8 cellular contexts compared by ENCODE assay signal in genomic region chr17:7548585-7549400, GRCh38. TPM values are rescaled to one million over a fixed set of nuclear protein-coding genes. Genes with fewer than 3 reads are reported as not detected.
DNase-seq lines count a peak whose midpoint lies in the region; ATAC-seq and TF ChIP-seq lines count a peak whose summit lies in the region.

TNFSF12 (plus strand) TSS chr17:7549058; CDS start chr17:7549154, 96 bp downstream.

- H3K18ac ChIP-seq in H9 (ENCODE audit: insufficient read length, low read depth, low read length) = no peak within 1 kb of the TSS

- H3K9ac ChIP-seq in H9 (ENCODE audit: extremely low read depth, insufficient read length, low read length) = no peak within 1 kb of the TSS

- no peak within 1 kb of the TSS for H3K14ac ChIP-seq in H9 (ENCODE audit: insufficient read depth, low read length)

- H2BK5ac ChIP-seq in H9 (ENCODE audit: insufficient read length, low read length) = no peak within 1 kb of the TSS

- H3K27me3 ChIP-seq in ACC112 (ENCODE audit: insufficient read depth, low read length) (no peaks in the 10 kb centered on the region), H9 (ENCODE audit: insufficient read depth, low read length) (0 out of 2 replicates have a peak, but pooled peaks cover 2% of the 10 kb centered on the region)

- no peak within 1 kb of the TSS for H2AK5ac ChIP-seq in H9 (ENCODE audit: insufficient read length, low read length)

- DNase-seq in H9 (peak; percentile 68), endothelial cell (ENCODE audit: low spot score) (peak; percentile 44), NOMO-1 (lab: John Stamatoyannopoulos, UW; ENCODE audit: unreplicated experiment in 2 of 2) (no peak)
- DNase-seq in activated CD4-positive, alpha-beta memory T cell treated with anti-CD3 and anti-CD28 coated beads, Interleukin-2, amount 10 ng/mL, durations not matched to agents 7 days and 5 days = peak; percentile 73
- no peak for DNase-seq in stimulated activated naive B cell treated with anti-CD40 and anti-IgM and Interleukin-4, amounts not matched to agents 10 μg/mL and 1 μg/mL and 100 μg/mL, for 72 hours

- H3K9me3 Mint-ChIP-seq in H9 (0 out of 5 replicates have a peak, but pooled peaks cover 0 to 2% of the 10 kb centered on the region in 2 experiments), endothelial cell (ENCODE audit: unreplicated experiment) (no peaks in the 10 kb centered on the region)
- no peaks in the 10 kb centered on the region for H3K9me3 Mint-ChIP-seq in activated CD4-positive, alpha-beta memory T cell treated with anti-CD3 and anti-CD28 coated beads, Interleukin-2, amount 10 ng/mL, durations not matched to agents 7 days and 5 days
- no peaks in the 10 kb centered on the region for H3K9me3 Mint-ChIP-seq in stimulated activated naive B cell treated with anti-CD40 and anti-IgM and Interleukin-4, amounts not matched to agents 10 μg/mL and 1 μg/mL and 100 μg/mL, for 72 hours

- H4K8ac ChIP-seq in H9 (replicated peaks; ENCODE audit: insufficient read length, low read depth, low read length) = no peak within 1 kb of the TSS

- no peak within 1 kb of the TSS for H4K91ac ChIP-seq in H9 (ENCODE audit: insufficient read length, low read depth, low read length)

- POLR2A ChIA-PET in activated CD4-positive, alpha-beta memory T cell treated with anti-CD3 and anti-CD28 coated beads, Interleukin-2, amount 10 ng/mL, durations not matched to agents 7 days and 5 days (lab: Charles Lee) = interaction anchor here (0.7 to 4.1 kb wide), 11 partner anchors 9 to 138 kb away, joined by 3 to 24 read pairs (median 5); partner anchors contain the start of genes MPDU1, POLR2A, SENP3 and TP53

- H3K9me3 ChIP-seq in H9 (ENCODE audit: control insufficient read depth, low read depth, low read length) = no peaks in the 10 kb centered on the region
- no peaks in the 10 kb centered on the region for H3K9me3 ChIP-seq in mesodermal cell (ENCODE audit: control insufficient read depth, low read length)

- WGBS in H9 (ENCODE audit: extremely low coverage, insufficient read length, low lambda C conversion rate) = no CpG with 5 or more reads among the region's 65 CpGs
- 10 to 12% methylated on average over 21 to 36 of the region's 65 CpGs for WGBS in mesodermal cell (ENCODE audit: insufficient coverage in 2 of 2), 2 experiments

- H2BK12ac ChIP-seq in H9 (ENCODE audit: insufficient read length, low read depth, low read length) = no peak within 1 kb of the TSS

- TF ChIP-seq CTCF in H9 (conservative IDR thresholded peaks at IDR 0.05) (no peak; the same call in 2 of the 3 replicates), endothelial cell (IDR thresholded peaks at IDR 0.05; ENCODE audit: unreplicated experiment) (no peak)

- H2BK15ac ChIP-seq in H9 (ENCODE audit: low read depth, low read length) = no peak within 1 kb of the TSS

- H3K27ac Mint-ChIP-seq in H9 (no peak within 1 kb of the TSS), endothelial cell (ENCODE audit: unreplicated experiment) (no peak within 1 kb of the TSS)
- H3K27ac Mint-ChIP-seq in activated CD4-positive, alpha-beta memory T cell treated with anti-CD3 and anti-CD28 coated beads, Interleukin-2, amount 10 ng/mL, durations not matched to agents 7 days and 5 days = peak within 1 kb of the TSS; percentile 93
- peak within 1 kb of the TSS; percentile 88 for H3K27ac Mint-ChIP-seq in stimulated activated naive B cell treated with anti-CD40 and anti-IgM and Interleukin-4, amounts not matched to agents 10 μg/mL and 1 μg/mL and 100 μg/mL, for 72 hours

- H3K4me3 ChIP-seq in ACC112 (ENCODE audit: low read depth, low read length) (peak within 1 kb of the TSS; percentile 87), mesodermal cell (ENCODE audit: extremely low read depth, insufficient read depth, low read length, poor library complexity, severe bottlenecking) (peak within 1 kb of the TSS; percentile 48)

- H3K56ac ChIP-seq in H9 (ENCODE audit: insufficient read length, low read depth, low read length) = no peak within 1 kb of the TSS

- H3K4me1 ChIP-seq in ACC112 (ENCODE audit: control insufficient read depth, insufficient read depth, low read length, unreplicated experiment) = peaks cover 7% of the 10 kb centered on the region
- peaks cover 2% of the 10 kb centered on the region; the same call in 1 of the 2 replicates for H3K4me1 ChIP-seq in H9 (ENCODE audit: insufficient read depth, low read length)
- H3K4me1 ChIP-seq in mesodermal cell (ENCODE audit: control insufficient read depth, insufficient read depth, low read length, poor library complexity, severe bottlenecking) = no peaks in the 10 kb centered on the region

- no peaks in the 10 kb centered on the region for H3K79me1 ChIP-seq in H9 (ENCODE audit: insufficient read depth, low read depth, low read length, poor library complexity, severe bottlenecking)

- CTCF ChIA-PET in activated CD4-positive, alpha-beta memory T cell treated with anti-CD3 and anti-CD28 coated beads, Interleukin-2, amount 10 ng/mL, durations not matched to agents 7 days and 5 days (lab: Charles Lee) = interaction anchor here (0.6 to 5.1 kb wide), 3 partner anchors 12 to 248 kb away, joined by 3 to 33 read pairs (median 32); partner anchors contain the start of gene SENP3

- H2AFZ ChIP-seq in ACC112 (ENCODE audit: low read length, unreplicated experiment) (peak within 1 kb of the TSS; percentile 95), H9 (ENCODE audit: low read length) (no peak within 1 kb of the TSS)

- no peak within 1 kb of the TSS for H3K4ac ChIP-seq in H9 (ENCODE audit: low read depth, low read length)

- H3K23ac ChIP-seq in H9 (ENCODE audit: insufficient read length, low read depth, low read length) = no peak within 1 kb of the TSS

- H3K27ac ChIP-seq in ACC112 (ENCODE audit: low read depth, low read length) (no peak within 1 kb of the TSS), H9 (ENCODE audit: insufficient read length, low read depth, low read length) (no peak within 1 kb of the TSS), mesodermal cell (ENCODE audit: low read depth, low read length, severe bottlenecking) (no peak within 1 kb of the TSS)

- no peaks in the 10 kb centered on the region for H3K36me3 Mint-ChIP-seq in H9 (ENCODE audit: insufficient read depth in 1 of 3, low read depth in 3 of 3)
- peaks cover 41% of the 10 kb centered on the region for H3K36me3 Mint-ChIP-seq in activated CD4-positive, alpha-beta memory T cell treated with anti-CD3 and anti-CD28 coated beads, Interleukin-2, amount 10 ng/mL, durations not matched to agents 7 days and 5 days (ENCODE audit: low read depth)
- H3K36me3 Mint-ChIP-seq in endothelial cell (ENCODE audit: low read depth, unreplicated experiment) = peaks cover 3% of the 10 kb centered on the region
- peaks cover 0 to 2% of the 10 kb centered on the region in 2 donors for H3K36me3 Mint-ChIP-seq in stimulated activated naive B cell treated with anti-CD40 and anti-IgM and Interleukin-4, amounts not matched to agents 10 μg/mL and 1 μg/mL and 100 μg/mL, for 72 hours

- no peak within 1 kb of the TSS for H2BK120ac ChIP-seq in H9 (ENCODE audit: low read depth, low read length, poor library complexity, severe bottlenecking)

- H2BK20ac ChIP-seq in H9 (ENCODE audit: low read depth, low read length, poor library complexity, severe bottlenecking) = no peak within 1 kb of the TSS

- H3T11ph ChIP-seq in H9 (ENCODE audit: low read length) = no peak within 1 kb of the TSS

- H3K4me1 Mint-ChIP-seq in H9 (peaks cover 3 to 9% of the 10 kb centered on the region in 2 experiments; a peak in 3 of 4 replicates), endothelial cell (ENCODE audit: unreplicated experiment) (peaks cover 18% of the 10 kb centered on the region)
- peaks cover 58% of the 10 kb centered on the region for H3K4me1 Mint-ChIP-seq in activated CD4-positive, alpha-beta memory T cell treated with anti-CD3 and anti-CD28 coated beads, Interleukin-2, amount 10 ng/mL, durations not matched to agents 7 days and 5 days
- peaks cover 38 to 58% of the 10 kb centered on the region in 2 donors for H3K4me1 Mint-ChIP-seq in stimulated activated naive B cell treated with anti-CD40 and anti-IgM and Interleukin-4, amounts not matched to agents 10 μg/mL and 1 μg/mL and 100 μg/mL, for 72 hours

- no peaks in the 10 kb centered on the region for H4K20me1 ChIP-seq in H9 (ENCODE audit: control insufficient read depth, insufficient read depth, insufficient read length)

- no peak within 1 kb of the TSS for H4K5ac ChIP-seq in H9 (ENCODE audit: insufficient read length, low read depth, low read length)

- peak within 1 kb of the TSS; percentile 64 for H3K4me2 ChIP-seq in H9 (ENCODE audit: insufficient read depth, insufficient read length, low read length)

- peak; percentile 53 to 60 for ATAC-seq in stimulated activated naive B cell treated with anti-CD40 and anti-IgM and Interleukin-4, amounts not matched to agents 10 μg/mL and 1 μg/mL and 100 μg/mL, for 72 hours (replicated peaks)
- no peak for ATAC-seq in GM19395 (IDR thresholded peaks at IDR 0.05; ENCODE audit: unreplicated experiment)

- H3K4me3 Mint-ChIP-seq in H9 = peak within 1 kb of the TSS; percentile 67 to 83
- peak within 1 kb of the TSS; percentile 99 for H3K4me3 Mint-ChIP-seq in activated CD4-positive, alpha-beta memory T cell treated with anti-CD3 and anti-CD28 coated beads, Interleukin-2, amount 10 ng/mL, durations not matched to agents 7 days and 5 days
- peak within 1 kb of the TSS; percentile 83 for H3K4me3 Mint-ChIP-seq in endothelial cell (ENCODE audit: unreplicated experiment)
- peak within 1 kb of the TSS; percentile 83 to 88 for H3K4me3 Mint-ChIP-seq in stimulated activated naive B cell treated with anti-CD40 and anti-IgM and Interleukin-4, amounts not matched to agents 10 μg/mL and 1 μg/mL and 100 μg/mL, for 72 hours

- H3K36me3 ChIP-seq in ACC112 (ENCODE audit: insufficient read depth, low read length) (no peaks in the 10 kb centered on the region), mesodermal cell (ENCODE audit: control insufficient read depth, insufficient read depth, low read length) (no peaks in the 10 kb centered on the region)

- peaks cover 27% of the 10 kb centered on the region for H3K27me3 Mint-ChIP-seq in H9 (ENCODE audit: low read depth)
- H3K27me3 Mint-ChIP-seq in activated CD4-positive, alpha-beta memory T cell treated with anti-CD3 and anti-CD28 coated beads, Interleukin-2, amount 10 ng/mL, durations not matched to agents 7 days and 5 days = no peaks in the 10 kb centered on the region
- peaks cover 6% of the 10 kb centered on the region for H3K27me3 Mint-ChIP-seq in endothelial cell (ENCODE audit: unreplicated experiment)
- H3K27me3 Mint-ChIP-seq in stimulated activated naive B cell treated with anti-CD40 and anti-IgM and Interleukin-4, amounts not matched to agents 10 μg/mL and 1 μg/mL and 100 μg/mL, for 72 hours = no peaks in the 10 kb centered on the region

- H3K79me2 ChIP-seq in ACC112 (ENCODE audit: control insufficient read depth, insufficient read depth, low read length, unreplicated experiment) (no peaks in the 10 kb centered on the region), H9 (ENCODE audit: insufficient read depth, low read length) (no peaks in the 10 kb centered on the region)

- peaks cover 6% of the 10 kb centered on the region for H3K23me2 ChIP-seq in H9 (ENCODE audit: insufficient read length, low read depth, low read length, poor library complexity, severe bottlenecking)

RNA-seq across cellular contexts. Expression of gene TNFSF12, which starts in this region (rescaled TPM):
- total RNA-seq in H9 (2021) = 5.8 and 7.1 TPM in 2 replicates
- 10 to 100 TPM; 79.8 to 86.7 TPM for total RNA-seq in activated CD4-positive, alpha-beta memory T cell treated with anti-CD3 and anti-CD28 coated beads, Interleukin-2, amount 10 ng/mL, durations not matched to agents 7 days and 5 days
- total RNA-seq in endothelial cell (ENCODE audit: unreplicated experiment) = 16.3 TPM
- polyA plus RNA-seq in mesodermal cell (2013, experiment 1 of 2) = 4.5 TPM
- 3.0 TPM for polyA plus RNA-seq in mesodermal cell (2013, experiment 2 of 2)

Comparison
In these comparisons a context has a peak if more than half of its experiments do, and no peak if none do; other contexts are left out.
1. DNase-seq: peak in H9 (single experiment), activated CD4-positive, alpha-beta memory T cell treated with anti-CD3 and anti-CD28 coated beads, Interleukin-2, amount 10 ng/mL, durations not matched to agents 7 days and 5 days (single experiment) and endothelial cell (single experiment); none in stimulated activated naive B cell treated with anti-CD40 and anti-IgM and Interleukin-4, amounts not matched to agents 10 μg/mL and 1 μg/mL and 100 μg/mL, for 72 hours (single experiment) and NOMO-1 (0 of 2).
2. H3K27ac Mint-ChIP-seq: peak in activated CD4-positive, alpha-beta memory T cell treated with anti-CD3 and anti-CD28 coated beads, Interleukin-2, amount 10 ng/mL, durations not matched to agents 7 days and 5 days (single experiment) and stimulated activated naive B cell treated with anti-CD40 and anti-IgM and Interleukin-4, amounts not matched to agents 10 μg/mL and 1 μg/mL and 100 μg/mL, for 72 hours (single experiment); none in H9 (0 of 3) and endothelial cell (single experiment).
3. Peak in every context shown above with its lines, with median percentiles within 50 percentile points of each other: H3K4me3 Mint-ChIP-seq.